In genomic region chr2:128199141-128199540, GRCh38 we compare ENCODE assay signal across 17 cellular contexts.
DNase-seq lines count a peak whose midpoint lies in the region; FAIRE-seq and TF ChIP-seq lines count a peak whose summit lies in the region.
"Had no signal": no experiment of that assay in that cellular context is flagged by ENCODE, and none has a peak within 500 bp of the region (broad histone marks: within the 10 kb centered on the region; RNA-seq: fewer than 3 reads in every experiment).

No MANE protein-coding gene starts in this region.

- DNase-seq in NT2/D1 (ENCODE audit: low read depth, low spot score), result no peak
- DNase-seq in mesenchymal stem cell, result no peak
- no peak for DNase-seq in NCI-H1930 (lab: John Stamatoyannopoulos, UW)
- DNase-seq in HTR-8/SVneo (ENCODE audit: insufficient read length, low spot score), result no peak
- DNase-seq in Calu3, result no peak
- DNase-seq in mesenteric fat pad (ENCODE audit: low spot score), result no peak
- DNase-seq: Caco-2; CD8-positive, alpha-beta memory T cell; DMS53; GOT3; H9 had no signal

- H3K79me1 ChIP-seq in mesenchymal stem cell (replicated peaks; ENCODE audit: low read length, poor library complexity, severe bottlenecking), result peaks cover 7% of the 10 kb centered on the region

- peaks cover 0 to 17% (median 0%) of the 10 kb centered on the region in 11 experiments; a peak in 5 of 22 replicates for H3K27me3 ChIP-seq in BLaER1 treated with 17β-estradiol and CSF1 and Interleukin-3, amounts not matched to agents 10 nM and 100 nM
- no peaks in the 10 kb centered on the region for H3K27me3 ChIP-seq in NT2/D1 (ENCODE audit: insufficient read depth, insufficient read length)
- H3K27me3 ChIP-seq in mesenchymal stem cell (ENCODE audit: control insufficient read depth in 1 of 2, insufficient read depth in 1 of 2, low read length in 2 of 2), result no peaks in the 10 kb centered on the region
- H3K27me3 ChIP-seq: BE2C had no signal

- H3K27ac ChIP-seq in BLaER1 treated with 17β-estradiol and CSF1 and Interleukin-3, amounts not matched to agents 10 nM and 100 nM, result no peak overlapping the region
- H3K27ac ChIP-seq in cingulate gyrus (ENCODE audit: low read depth, low read length) (peak overlapping the region; percentile 19), mesenchymal stem cell (ENCODE audit: low read length, poor library complexity, severe bottlenecking) (no peak overlapping the region)
- H3K27ac ChIP-seq: A549 had no signal

- H3K4me3 Mint-ChIP-seq in Calu3 (ENCODE audit: low read depth, unreplicated experiment), result no peak overlapping the region
- H3K4me3 Mint-ChIP-seq: CD8-positive, alpha-beta memory T cell; H9; IgD-negative memory B cell had no signal

- no peak overlapping the region for H3K14ac ChIP-seq in mesenchymal stem cell (ENCODE audit: low read length in 2 of 2)

- intact Hi-C loops in Calu3 (cut with micrococcal nuclease; ENCODE audit: unreplicated experiment), result no loop called here

- H2BK5ac ChIP-seq in mesenchymal stem cell (ENCODE audit: low read depth, low read length, poor library complexity, severe bottlenecking), result no peak overlapping the region

- H4K8ac ChIP-seq in mesenchymal stem cell (ENCODE audit: low read length), result no peak overlapping the region

- H2AK5ac ChIP-seq in mesenchymal stem cell (ENCODE audit: low read length, severe bottlenecking), result no peak overlapping the region

- peaks cover 0 to 5% (median 0%) of the 10 kb centered on the region in 11 experiments; a peak in 1 of 22 replicates for H3K9me3 ChIP-seq in BLaER1 treated with 17β-estradiol and CSF1 and Interleukin-3, amounts not matched to agents 10 nM and 100 nM (replicated peaks in 1 of 11)
- H3K9me3 ChIP-seq in NT2/D1 (ENCODE audit: insufficient read depth, low read length) (no peaks in the 10 kb centered on the region), mesenchymal stem cell (ENCODE audit: control insufficient read depth, low read length) (no peaks in the 10 kb centered on the region)
- H3K9me3 ChIP-seq: A549, BE2C, Caco-2 had no signal

- peaks cover 44 to 86% (median 75%) of the 10 kb centered on the region in 10 experiments for H3K4me1 ChIP-seq in BLaER1 treated with 17β-estradiol and CSF1 and Interleukin-3, amounts not matched to agents 10 nM and 100 nM
- H3K4me1 ChIP-seq in NT2/D1 (ENCODE audit: insufficient read depth, insufficient read length) (no peaks in the 10 kb centered on the region), mesenchymal stem cell (ENCODE audit: control insufficient read depth, insufficient read depth, low read depth, low read length) (peaks cover 5% of the 10 kb centered on the region)
- H3K4me1 ChIP-seq: A549, BE2C had no signal

- no peak for TF ChIP-seq CTCF in Calu3 (IDR thresholded peaks at IDR 0.05; ENCODE audit: unreplicated experiment)

- no peaks in the 10 kb centered on the region for H3K27me3 Mint-ChIP-seq in Calu3 (ENCODE audit: unreplicated experiment)
- H3K27me3 Mint-ChIP-seq: IgD-negative memory B cell had no signal

- H3K4ac ChIP-seq in mesenchymal stem cell (ENCODE audit: low read depth in 1 of 2, low read length in 2 of 2), result no peak overlapping the region

- no peak for FAIRE-seq in HTR-8/SVneo (lab: Jason Lieb, UNC)
- FAIRE-seq: A549, GM12891 had no signal

- no peaks in the 10 kb centered on the region for H3K4me1 Mint-ChIP-seq in Calu3 (ENCODE audit: low read depth, unreplicated experiment)

- peaks cover 8% of the 10 kb centered on the region for H3K36me3 Mint-ChIP-seq in Calu3 (ENCODE audit: insufficient read depth, unreplicated experiment)

- no peak overlapping the region for H2BK120ac ChIP-seq in mesenchymal stem cell (ENCODE audit: low read depth, low read length)

- no peak overlapping the region for H3K27ac Mint-ChIP-seq in Calu3 (ENCODE audit: unreplicated experiment)
- H3K27ac Mint-ChIP-seq: H9, IgD-negative memory B cell had no signal

- H2BK12ac ChIP-seq in mesenchymal stem cell (ENCODE audit: low read length in 2 of 2), result no peak overlapping the region

- no peak overlapping the region for H2BK15ac ChIP-seq in mesenchymal stem cell (ENCODE audit: low read depth, poor library complexity, severe bottlenecking)

- H3K23ac ChIP-seq in mesenchymal stem cell (ENCODE audit: low read length in 2 of 2), result no peak overlapping the region

- no peak overlapping the region for H3K18ac ChIP-seq in mesenchymal stem cell (ENCODE audit: low read depth in 1 of 2, low read length in 2 of 2)

- H3K36me3 ChIP-seq in BLaER1 treated with 17β-estradiol and CSF1 and Interleukin-3, amounts not matched to agents 10 nM and 100 nM, result peaks cover 0 to 4% (median 1%) of the 10 kb centered on the region in 11 experiments; a peak in 8 of 22 replicates
- H3K36me3 ChIP-seq in NT2/D1 (ENCODE audit: insufficient read depth, insufficient read length, low read length) (no peaks in the 10 kb centered on the region), mesenchymal stem cell (ENCODE audit: control insufficient read depth in 1 of 2, insufficient read depth in 2 of 2, low read depth in 1 of 2, low read length in 2 of 2) (peaks cover 0 to 10% of the 10 kb centered on the region in 2 experiments)
- H3K36me3 ChIP-seq: BE2C had no signal

- H3K4me3 ChIP-seq in BLaER1 treated with 17β-estradiol and CSF1 and Interleukin-3, amounts not matched to agents 10 nM and 100 nM, result no peak overlapping the region
- H3K4me3 ChIP-seq in NT2/D1 (ENCODE audit: insufficient read length, low read depth), result no peak overlapping the region
- no peak overlapping the region for H3K4me3 ChIP-seq in mesenchymal stem cell (ENCODE audit: insufficient read depth in 1 of 2, low read depth in 1 of 2, low read length in 2 of 2)
- H3K4me3 ChIP-seq: A549 had no signal

- BruUV-seq in Calu3 (replicated peaks; lab: Mats Ljungman, UMichigan), result no TSS peak

- no peak overlapping the region; a peak in 1 of 22 replicates for H3K9ac ChIP-seq in BLaER1 treated with 17β-estradiol and CSF1 and Interleukin-3, amounts not matched to agents 10 nM and 100 nM
- H3K9ac ChIP-seq in NT2/D1 (ENCODE audit: insufficient read length, low read depth), result peak overlapping the region; percentile 12
- H3K9ac ChIP-seq in mesenchymal stem cell (ENCODE audit: low read length), result no peak overlapping the region

- CTCF ChIA-PET in Calu3 (lab: Charles Lee), result no interaction called here

- H4K91ac ChIP-seq in mesenchymal stem cell (ENCODE audit: low read length), result no peak overlapping the region

- H4K20me1 ChIP-seq in BLaER1 treated with 17β-estradiol and CSF1 and Interleukin-3, amounts not matched to agents 10 nM and 100 nM, result peaks cover 0 to 32% (median 10%) of the 10 kb centered on the region in 11 experiments; a peak in 11 of 22 replicates

- H3K4me2 ChIP-seq in BLaER1 treated with 17β-estradiol and CSF1 and Interleukin-3, amounts not matched to agents 10 nM and 100 nM, result peak overlapping the region; percentile 29 to 93 (median 64)
- H3K4me2 ChIP-seq in mesenchymal stem cell (ENCODE audit: low read length, poor library complexity, severe bottlenecking), result no peak overlapping the region
- H3K4me2 ChIP-seq: A549 had no signal

- H2AFZ ChIP-seq in mesenchymal stem cell (ENCODE audit: low read depth, low read length), result peak overlapping the region; percentile 53

- WGBS in mesenchymal stem cell, result 98% methylated on average over 6 of the region's 7 CpGs

- no peaks in the 10 kb centered on the region for H3K9me3 Mint-ChIP-seq in Calu3 (ENCODE audit: low read depth, unreplicated experiment)
- H3K9me3 Mint-ChIP-seq: CD8-positive, alpha-beta memory T cell; H9; IgD-negative memory B cell had no signal
